Comparison of ENCODE assay signal across 24 cellular contexts in the genomic region with DNA sequence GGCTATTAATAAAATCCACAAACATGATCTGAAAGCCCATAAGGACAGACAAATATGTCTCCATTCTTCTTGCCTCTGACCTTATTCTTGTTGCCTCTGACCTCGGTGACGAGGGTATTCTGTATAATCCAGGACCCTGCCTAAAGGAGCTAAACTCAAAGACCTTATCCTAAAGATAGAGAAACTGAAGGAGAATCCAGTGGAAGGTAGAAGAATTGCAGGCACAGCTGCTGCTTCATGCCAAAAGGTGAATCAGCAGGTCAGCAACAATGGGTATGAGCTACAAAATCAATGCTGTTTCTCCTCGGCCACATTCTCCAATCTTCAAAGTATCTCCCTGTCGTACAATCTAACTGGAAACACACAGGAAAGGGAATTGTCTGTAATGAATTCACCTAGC.
A peak's percentile ranks its signal among the peaks of the same experiment; 100 is the strongest.
DNase-seq lines count a peak whose midpoint lies in the region; ATAC-seq, FAIRE-seq and TF ChIP-seq lines count a peak whose summit lies in the region.
"Had no signal": no experiment of that assay in that cellular context is flagged by ENCODE, and none has a peak within 500 bp of the region (broad histone marks: within the 10 kb centered on the region; RNA-seq: fewer than 3 reads in every experiment).

No MANE protein-coding gene starts in this region.

- no peak overlapping the region for H3K4me3 Mint-ChIP-seq in astrocyte (ENCODE audit: unreplicated experiment)
- H3K4me3 Mint-ChIP-seq: H9, HFFc6 had no signal

- no peaks in the 10 kb centered on the region for H3K9me3 ChIP-seq in astrocyte (ENCODE audit: insufficient read depth, low read depth, low read length)
- H3K9me3 ChIP-seq: MG63, Peyer's patch had no signal

- H3K36me3 ChIP-seq in astrocyte (ENCODE audit: insufficient read depth, low read length), result no peaks in the 10 kb centered on the region
- H3K36me3 ChIP-seq: MG63, Peyer's patch had no signal

- H3K4me3 ChIP-seq in astrocyte (ENCODE audit: insufficient read depth, low read depth, low read length), result no peak overlapping the region
- H3K4me3 ChIP-seq in epithelial cell of esophagus (ENCODE audit: low read length), result no peak overlapping the region
- H3K4me3 ChIP-seq: MG63, Peyer's patch, SK-N-MC had no signal

- no peak overlapping the region for H3K27ac Mint-ChIP-seq in astrocyte (ENCODE audit: unreplicated experiment)
- H3K27ac Mint-ChIP-seq: HFFc6 had no signal

- TF ChIP-seq CTCF in astrocyte (IDR thresholded peaks at IDR 0.05; ENCODE audit: insufficient read depth, low read depth, low read length) (no peak), epithelial cell of esophagus (IDR thresholded peaks at IDR 0.05; ENCODE audit: insufficient read depth, low read depth, low read length, missing control alignments) (peak; percentile 22)

- H3K4me2 ChIP-seq in astrocyte (ENCODE audit: low read length), result no peak overlapping the region

- no peaks in the 10 kb centered on the region for H4K20me1 ChIP-seq in astrocyte (ENCODE audit: insufficient read depth, low read length)

- H3K27me3 ChIP-seq in astrocyte (ENCODE audit: insufficient read depth, low read length), result no peaks in the 10 kb centered on the region
- H3K27me3 ChIP-seq: MG63, Peyer's patch had no signal

- no peaks in the 10 kb centered on the region for H3K9me3 Mint-ChIP-seq in astrocyte (ENCODE audit: unreplicated experiment)
- H3K9me3 Mint-ChIP-seq: HFFc6 had no signal

- no peaks in the 10 kb centered on the region for H3K79me2 ChIP-seq in astrocyte (ENCODE audit: insufficient read depth, low read length)

- H2AFZ ChIP-seq in astrocyte (ENCODE audit: low read depth, low read length), result no peak overlapping the region

- no peaks in the 10 kb centered on the region for H3K36me3 Mint-ChIP-seq in astrocyte (ENCODE audit: low read depth, unreplicated experiment)

- FAIRE-seq in astrocyte (lab: Jason Lieb, UNC), result peak; percentile 72
- FAIRE-seq: G401.6, GM19239 had no signal

- DNase-seq in DMS53 (lab: John Stamatoyannopoulos, UW) (peak; percentile 15), DMS53 treated with DMSO at 0.1 percent for 48 hours (lab: John Stamatoyannopoulos, UW; ENCODE audit: unreplicated experiment) (no peak), astrocyte (ENCODE audit: low read depth) (no peak), epithelial cell of esophagus (ENCODE audit: low read depth) (peak; percentile 6), NCI-H2029 (lab: John Stamatoyannopoulos, UW) (no peak)
- DNase-seq: DMS153, H9, HFFc6, KG1, MG63, NCI-H1105 treated with DMSO at 0.1 percent for 48 hours, NCI-H146, NCI-H2029 treated with DMSO at 0.1 percent for 48 hours, NCI-H2227 treated with DMSO at 0.1 percent for 48 hours, NCI-H526 treated with DMSO at 0.1 percent for 48 hours, Peyer's patch, SIG-M5 had no signal

- H3K27me3 Mint-ChIP-seq in astrocyte (ENCODE audit: low read depth, unreplicated experiment), result peaks cover 7% of the 10 kb centered on the region

- no peak overlapping the region for H3K27ac ChIP-seq in astrocyte (ENCODE audit: low read depth, low read length)
- H3K27ac ChIP-seq: 22Rv1, Peyer's patch, SK-N-MC had no signal

- no peaks in the 10 kb centered on the region for H3K4me1 ChIP-seq in astrocyte (ENCODE audit: insufficient read depth, low read length)
- H3K4me1 ChIP-seq: Peyer's patch had no signal

- no peak for ATAC-seq in HG03175 (IDR thresholded peaks at IDR 0.05; ENCODE audit: unreplicated experiment)
- ATAC-seq in GM18858 (IDR thresholded peaks at IDR 0.05; ENCODE audit: unreplicated experiment), result no peak
- ATAC-seq in GM21723 (IDR thresholded peaks at IDR 0.05; ENCODE audit: unreplicated experiment), result no peak

- no peaks in the 10 kb centered on the region for H3K4me1 Mint-ChIP-seq in astrocyte (ENCODE audit: low read depth, unreplicated experiment)
- H3K4me1 Mint-ChIP-seq: H9 had no signal

- no peak overlapping the region for H3K9ac ChIP-seq in astrocyte (ENCODE audit: low read length)

Comparison
In these comparisons a context has a peak if more than half of its experiments do, and no peak if none do; other contexts are left out.
1. DNase-seq: peak in DMS53 (single experiment) and epithelial cell of esophagus (single experiment); none in DMS53 treated with DMSO at 0.1 percent for 48 hours (single experiment), astrocyte (single experiment) and NCI-H2029 (single experiment).